Comparison of ENCODE assay signal across 17 cellular contexts in the genomic region with DNA sequence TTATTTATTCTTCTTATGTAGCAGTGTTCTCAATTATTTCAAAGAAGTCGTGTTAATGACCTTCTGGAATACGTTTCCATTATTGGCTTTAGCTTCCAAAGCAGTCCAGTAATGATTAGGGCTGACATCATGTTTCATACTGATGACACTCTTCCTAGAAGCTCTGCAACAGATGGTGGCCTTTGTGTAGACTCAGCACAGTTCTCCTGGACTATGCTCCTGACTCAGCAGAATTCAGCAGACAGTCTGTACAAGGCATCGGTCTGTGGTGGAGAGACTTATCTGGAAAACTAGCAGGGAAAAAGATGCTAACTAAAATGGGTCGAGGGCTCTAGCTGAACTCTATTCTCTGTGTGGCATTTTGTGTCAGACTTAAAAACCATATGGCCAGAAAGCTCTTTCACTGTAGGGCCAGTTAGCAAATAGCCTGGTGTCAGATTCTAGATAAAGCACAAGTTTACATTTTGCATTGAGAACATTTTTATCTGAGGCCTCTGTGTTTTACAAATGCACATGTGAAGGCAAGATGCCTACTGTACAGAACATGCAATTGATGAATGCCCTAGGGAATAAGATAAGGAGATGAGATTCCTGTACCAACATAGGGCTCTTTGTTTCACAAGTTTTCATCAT. TPM values are rescaled to one million over a fixed set of nuclear protein-coding genes. Genes with fewer than 3 reads are reported as not detected.
DNase-seq lines count a peak whose midpoint lies in the region; ATAC-seq, FAIRE-seq and TF ChIP-seq lines count a peak whose summit lies in the region.
"Had no signal": no experiment of that assay in that cellular context is flagged by ENCODE, and none has a peak within 500 bp of the region (broad histone marks: within the 10 kb centered on the region; RNA-seq: fewer than 3 reads in every experiment).

No MANE protein-coding gene starts in this region.

- no peaks in the 10 kb centered on the region for H3K27me3 Mint-ChIP-seq in astrocyte (ENCODE audit: low read depth, unreplicated experiment)
- H3K27me3 Mint-ChIP-seq: activated naive CD8-positive, alpha-beta T cell had no signal

- no peaks in the 10 kb centered on the region for H3K9me3 ChIP-seq in A673 (ENCODE audit: low read depth, low read length, poor library complexity, severe bottlenecking)
- H3K9me3 ChIP-seq in astrocyte (ENCODE audit: insufficient read depth, low read depth, low read length): no peaks in the 10 kb centered on the region
- H3K9me3 ChIP-seq: heart right ventricle, transverse colon had no signal

- no peak for FAIRE-seq in astrocyte (lab: Jason Lieb, UNC)

- H3K4me1 Mint-ChIP-seq in astrocyte (ENCODE audit: low read depth, unreplicated experiment): peaks cover 30% of the 10 kb centered on the region

- H3K4me3 ChIP-seq in A673 (ENCODE audit: low read depth, low read length, poor library complexity, severe bottlenecking) (no peak overlapping the region), astrocyte (ENCODE audit: insufficient read depth, low read depth, low read length) (no peak overlapping the region)
- H3K4me3 ChIP-seq: dorsolateral prefrontal cortex, heart right ventricle, skin epidermis, transverse colon had no signal

- no peaks in the 10 kb centered on the region for H3K79me2 ChIP-seq in astrocyte (ENCODE audit: insufficient read depth, low read length)

- no peaks in the 10 kb centered on the region for H4K20me1 ChIP-seq in astrocyte (ENCODE audit: insufficient read depth, low read length)

- intact Hi-C loops in A673 (cut with micrococcal nuclease; ENCODE audit: unreplicated experiment): no loop called here
- intact Hi-C loops in posterior cingulate gyrus (cut with DNase I): no loop called here

- H3K36me3 ChIP-seq in A673 (ENCODE audit: insufficient read depth, low read length, poor library complexity, severe bottlenecking) (no peaks in the 10 kb centered on the region), astrocyte (ENCODE audit: insufficient read depth, low read length) (no peaks in the 10 kb centered on the region)
- H3K36me3 ChIP-seq: heart right ventricle, transverse colon had no signal

- H3K4me1 ChIP-seq in A673 (ENCODE audit: insufficient read depth, low read length, poor library complexity, severe bottlenecking) (peaks cover 15% of the 10 kb centered on the region), astrocyte (ENCODE audit: insufficient read depth, low read length) (peaks cover 19% of the 10 kb centered on the region)

- H3K36me3 Mint-ChIP-seq in astrocyte (ENCODE audit: low read depth, unreplicated experiment): no peaks in the 10 kb centered on the region
- H3K36me3 Mint-ChIP-seq: activated naive CD8-positive, alpha-beta T cell had no signal

- no peak overlapping the region for H3K4me3 Mint-ChIP-seq in astrocyte (ENCODE audit: unreplicated experiment)
- H3K4me3 Mint-ChIP-seq: activated naive CD8-positive, alpha-beta T cell had no signal

- BruUV-seq in A673 (replicated peaks; lab: Mats Ljungman, UMichigan): no TSS peak

- TF ChIP-seq CTCF in A673 (conservative IDR thresholded peaks at IDR 0.05; ENCODE audit: low read depth, low read length): no peak
- TF ChIP-seq CTCF in astrocyte (IDR thresholded peaks at IDR 0.05; ENCODE audit: insufficient read depth, low read depth, low read length): no peak

- H3K9ac ChIP-seq in astrocyte (ENCODE audit: low read length): no peak overlapping the region

- POLR2A ChIA-PET in A673 (lab: Charles Lee; ENCODE audit: low non-redundant PET): no interaction called here

- CTCF ChIA-PET in A673 (lab: Charles Lee): no interaction called here

- DNase-seq in A673 (ENCODE audit: low spot score) (peak; percentile 50), LHCN-M2 (ENCODE audit: low read depth) (peak; percentile 66), astrocyte (ENCODE audit: low read depth) (peak; percentile 44), left kidney (ENCODE audit: low read depth, low spot score) (peak; percentile 28), posterior cingulate gyrus (no peak), iPS-NIHi7 (ENCODE audit: extremely low spot score) (no peak), mesenteric fat pad (ENCODE audit: low spot score) (no peak)
- DNase-seq: dorsolateral prefrontal cortex, heart right ventricle, midbrain, NCI-H1105 treated with DMSO at 0.1 percent for 48 hours, T-helper 2 cell, transverse colon had no signal

- no peak overlapping the region for H3K4me2 ChIP-seq in astrocyte (ENCODE audit: low read length)

- H3K27ac Mint-ChIP-seq in astrocyte (ENCODE audit: unreplicated experiment): peak overlapping the region; percentile 85
- H3K27ac Mint-ChIP-seq: activated naive CD8-positive, alpha-beta T cell had no signal

- no peak overlapping the region for H3K27ac ChIP-seq in A673 (ENCODE audit: low read depth, low read length, poor library complexity, severe bottlenecking)
- no peak overlapping the region for H3K27ac ChIP-seq in astrocyte (ENCODE audit: low read depth, low read length)
- H3K27ac ChIP-seq: dorsolateral prefrontal cortex, heart right ventricle, skin epidermis, transverse colon had no signal

- H3K27me3 ChIP-seq in A673 (replicated peaks; ENCODE audit: insufficient read depth, low read depth, low read length, poor library complexity) (no peaks in the 10 kb centered on the region), astrocyte (ENCODE audit: insufficient read depth, low read length) (no peaks in the 10 kb centered on the region)
- H3K27me3 ChIP-seq: dorsolateral prefrontal cortex, heart right ventricle, transverse colon had no signal

- no peak overlapping the region for H2AFZ ChIP-seq in astrocyte (ENCODE audit: low read depth, low read length)

- no peaks in the 10 kb centered on the region for H3K9me3 Mint-ChIP-seq in astrocyte (ENCODE audit: unreplicated experiment)

- no peak for ATAC-seq in activated CD4-positive, CD25-positive, alpha-beta regulatory T cell treated with anti-CD3 and anti-CD28 coated beads, Interleukin-2, amount 50 U/mL, for 24 hours

RNA-seq across cellular contexts. Expression of a gene that starts 35.1 kb away (rescaled TPM):
- total RNA-seq in A673 (2021): 7.2 and 9.5 TPM in 2 replicates
- total RNA-seq in LHCN-M2 (2014; rRNA removed): 32.2 and 32.9 TPM in 2 replicates
- 7.4 TPM for polyA plus RNA-seq in LHCN-M2 (2012)
- 33.4 and 39.4 TPM in 2 replicates for total RNA-seq in astrocyte
- 11.1 TPM for total RNA-seq in mesenteric fat pad
- total RNA-seq: activated CD8-positive, alpha-beta memory T cell treated with anti-CD3 and anti-CD28 coated beads for 36 hours had no signal

Comparison
In these comparisons a context has a peak if more than half of its experiments do, and no peak if none do; other contexts are left out.
1. DNase-seq: peak in A673 (single experiment), LHCN-M2 (single experiment), astrocyte (single experiment) and left kidney (single experiment); none in posterior cingulate gyrus (0 of 10), iPS-NIHi7 (single experiment) and mesenteric fat pad (single experiment).